In the genomic region with DNA sequence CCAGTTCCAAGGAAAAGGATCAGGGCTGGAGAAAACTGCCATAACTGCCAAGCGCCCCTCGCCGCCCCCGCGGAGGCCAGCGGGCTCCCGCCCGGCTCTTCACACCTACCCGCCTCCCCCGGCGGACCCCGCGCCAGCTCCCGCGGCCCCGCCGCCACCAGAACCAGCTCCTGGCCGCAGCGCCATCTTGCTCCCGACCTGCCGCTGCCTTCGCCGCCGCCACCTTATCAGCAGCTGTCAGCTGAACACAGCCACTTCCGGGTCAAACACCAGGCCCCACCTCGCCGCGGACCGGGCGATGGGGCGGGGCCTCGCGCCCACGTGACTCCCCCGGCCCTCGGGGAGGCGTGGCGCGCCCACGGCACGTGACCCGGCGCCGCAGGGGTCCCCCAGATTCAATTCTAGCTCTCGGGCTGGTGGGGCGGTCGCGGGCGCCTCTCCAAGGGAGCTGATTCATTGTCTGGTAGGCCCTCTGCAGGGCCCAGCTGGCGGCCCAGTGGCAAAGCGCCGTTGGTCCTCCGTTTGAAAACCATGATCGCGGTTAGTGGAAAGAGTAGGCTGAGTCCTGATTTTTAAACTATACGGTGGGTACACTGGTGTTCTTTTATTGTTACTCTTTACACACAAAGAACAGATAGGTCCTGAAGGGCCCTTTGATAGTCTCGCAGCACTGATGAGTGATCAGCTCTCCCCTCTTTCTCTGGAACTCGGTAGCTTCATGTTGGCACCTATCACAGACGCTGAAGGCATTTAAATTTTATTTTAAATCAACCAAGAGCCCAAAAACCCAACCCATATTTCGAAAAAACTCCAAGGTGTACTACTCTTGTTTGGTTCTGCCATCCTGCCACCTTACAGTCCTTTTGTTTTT, we compare ENCODE assay signal across 7 cellular contexts.
DNase-seq lines count a peak whose midpoint lies in the region; ATAC-seq and TF ChIP-seq lines count a peak whose summit lies in the region.

A gene with protein sequence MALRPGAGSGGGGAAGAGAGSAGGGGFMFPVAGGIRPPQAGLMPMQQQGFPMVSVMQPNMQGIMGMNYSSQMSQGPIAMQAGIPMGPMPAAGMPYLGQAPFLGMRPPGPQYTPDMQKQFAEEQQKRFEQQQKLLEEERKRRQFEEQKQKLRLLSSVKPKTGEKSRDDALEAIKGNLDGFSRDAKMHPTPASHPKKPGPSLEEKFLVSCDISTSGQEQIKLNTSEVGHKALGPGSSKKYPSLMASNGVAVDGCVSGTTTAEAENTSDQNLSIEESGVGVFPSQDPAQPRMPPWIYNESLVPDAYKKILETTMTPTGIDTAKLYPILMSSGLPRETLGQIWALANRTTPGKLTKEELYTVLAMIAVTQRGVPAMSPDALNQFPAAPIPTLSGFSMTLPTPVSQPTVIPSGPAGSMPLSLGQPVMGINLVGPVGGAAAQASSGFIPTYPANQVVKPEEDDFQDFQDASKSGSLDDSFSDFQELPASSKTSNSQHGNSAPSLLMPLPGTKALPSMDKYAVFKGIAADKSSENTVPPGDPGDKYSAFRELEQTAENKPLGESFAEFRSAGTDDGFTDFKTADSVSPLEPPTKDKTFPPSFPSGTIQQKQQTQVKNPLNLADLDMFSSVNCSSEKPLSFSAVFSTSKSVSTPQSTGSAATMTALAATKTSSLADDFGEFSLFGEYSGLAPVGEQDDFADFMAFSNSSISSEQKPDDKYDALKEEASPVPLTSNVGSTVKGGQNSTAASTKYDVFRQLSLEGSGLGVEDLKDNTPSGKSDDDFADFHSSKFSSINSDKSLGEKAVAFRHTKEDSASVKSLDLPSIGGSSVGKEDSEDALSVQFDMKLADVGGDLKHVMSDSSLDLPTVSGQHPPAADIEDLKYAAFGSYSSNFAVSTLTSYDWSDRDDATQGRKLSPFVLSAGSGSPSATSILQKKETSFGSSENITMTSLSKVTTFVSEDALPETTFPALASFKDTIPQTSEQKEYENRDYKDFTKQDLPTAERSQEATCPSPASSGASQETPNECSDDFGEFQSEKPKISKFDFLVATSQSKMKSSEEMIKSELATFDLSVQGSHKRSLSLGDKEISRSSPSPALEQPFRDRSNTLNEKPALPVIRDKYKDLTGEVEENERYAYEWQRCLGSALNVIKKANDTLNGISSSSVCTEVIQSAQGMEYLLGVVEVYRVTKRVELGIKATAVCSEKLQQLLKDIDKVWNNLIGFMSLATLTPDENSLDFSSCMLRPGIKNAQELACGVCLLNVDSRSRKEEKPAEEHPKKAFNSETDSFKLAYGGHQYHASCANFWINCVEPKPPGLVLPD (N-terminal part only) (minus strand): TSS at position 249 of the 871 bp plus-strand sequence. CDS start 63 bp downstream, at position 186.

- ATAC-seq in GM18505 (IDR thresholded peaks at IDR 0.05; ENCODE audit: unreplicated experiment), result peak; percentile 89
- peak; percentile 83 for ATAC-seq in HG02981 (IDR thresholded peaks at IDR 0.05; ENCODE audit: unreplicated experiment)

- TF ChIP-seq POLR2A in GM18505 (IDR thresholded peaks at IDR 0.05; ENCODE audit: borderline replicate concordance, extremely low read depth, insufficient read depth, insufficient read length), result peak; percentile 91

- TF ChIP-seq CTCF in retinal pigment epithelial cell (conservative IDR thresholded peaks at IDR 0.05; ENCODE audit: low read depth, low read length), result peak; percentile 25

- H3K4me3 ChIP-seq in retinal pigment epithelial cell (ENCODE audit: low read length), result peak within 1 kb of the TSS; percentile 94

- peak; percentile 83 for DNase-seq in NCI-H2029 (lab: John Stamatoyannopoulos, UW)
- peak; percentile 94 for DNase-seq in T-helper 22 cell (ENCODE audit: low read depth)
- DNase-seq in astrocyte of the hippocampus (ENCODE audit: low read depth, low spot score), result peak; percentile 99
- DNase-seq in hippocampal formation (lab: John Stamatoyannopoulos, UW), result peak; percentile 95 to 96
- peak; percentile 68 for DNase-seq in retinal pigment epithelial cell (ENCODE audit: low read depth)

Comparison
In these comparisons a context has a peak if more than half of its experiments do, and no peak if none do; other contexts are left out.
1. Peak in every context shown above with its lines: DNase-seq, ATAC-seq and H3K4me3 ChIP-seq.